Comparison of ENCODE assay signal across 20 cellular contexts in the genomic region with DNA sequence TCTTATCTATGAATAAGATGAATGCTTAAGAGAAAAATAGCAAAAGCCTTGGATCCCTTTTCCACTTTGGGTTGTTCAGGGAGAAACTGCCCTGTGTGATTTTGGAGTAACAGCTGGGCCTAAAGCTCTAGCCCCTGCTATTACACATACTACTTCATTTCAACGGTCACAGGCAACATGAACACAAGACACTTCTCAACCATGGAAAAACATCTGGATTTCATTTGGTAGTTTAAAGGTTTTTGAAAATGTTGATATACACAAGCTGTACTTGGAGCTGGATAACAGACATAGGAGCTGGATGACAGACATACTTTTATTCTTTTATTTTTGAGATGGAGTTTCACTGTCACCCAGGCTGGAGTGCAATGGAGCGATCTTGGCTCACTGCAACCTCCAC.
"Had no signal": no experiment of that assay in that cellular context is flagged by ENCODE, and none has a peak within 500 bp of the region (broad histone marks: within the 10 kb centered on the region; RNA-seq: fewer than 3 reads in every experiment).

No MANE protein-coding gene starts in this region.

- H3K27me3 Mint-ChIP-seq: activated B cell treated with CpG ODN at 0.5 μM for 24 hours; activated CD4-positive, alpha-beta memory T cell treated with anti-CD3 and anti-CD28 coated beads, Interleukin-2, amount 10 ng/mL, durations not matched to agents 7 days and 5 days; activated T-cell treated with anti-CD3 and anti-CD28 coated beads, Interleukin-2, amount 50 U/mL, for 24 hours; naive B cell; stimulated activated memory B cell treated with anti-CD40 and anti-IgM and Interleukin-4, amounts not matched to agents 10 μg/mL and 1 μg/mL and 100 μg/mL, for 72 hours had no signal

- H3K4me3 ChIP-seq: ascending aorta, breast epithelium, coronary artery, left ventricle myocardium inferior, mucosa of descending colon, sigmoid colon, upper lobe of right lung had no signal

- H3K9me3 Mint-ChIP-seq: activated CD4-positive, alpha-beta memory T cell treated with anti-CD3 and anti-CD28 coated beads, Interleukin-2, amount 10 ng/mL, durations not matched to agents 7 days and 5 days; activated naive CD4-positive, alpha-beta T cell treated with anti-CD3 and anti-CD28 coated beads for 36 hours; activated T-cell treated with anti-CD3 and anti-CD28 coated beads, Interleukin-2, amount 50 U/mL, for 24 hours had no signal

- FAIRE-seq: endometrium, frontal cortex had no signal

- H3K4me1 ChIP-seq: breast epithelium had no signal

- H3K27ac Mint-ChIP-seq: activated B cell treated with CpG ODN at 0.5 μM for 24 hours; activated CD4-positive, alpha-beta memory T cell treated with anti-CD3 and anti-CD28 coated beads, Interleukin-2, amount 10 ng/mL, durations not matched to agents 7 days and 5 days; activated naive CD4-positive, alpha-beta T cell treated with anti-CD3 and anti-CD28 coated beads for 36 hours had no signal

- H3K27me3 ChIP-seq: ascending aorta, breast epithelium, sigmoid colon, upper lobe of right lung had no signal

- ATAC-seq: mucosa of descending colon; stimulated activated memory B cell treated with anti-CD40 and anti-IgM and Interleukin-4, amounts not matched to agents 10 μg/mL and 1 μg/mL and 100 μg/mL, for 72 hours; upper lobe of right lung had no signal

- H3K4me3 Mint-ChIP-seq: activated B cell treated with CpG ODN at 0.5 μM for 24 hours; activated CD4-positive, alpha-beta memory T cell treated with anti-CD3 and anti-CD28 coated beads, Interleukin-2, amount 10 ng/mL, durations not matched to agents 7 days and 5 days; activated naive CD4-positive, alpha-beta T cell treated with anti-CD3 and anti-CD28 coated beads for 36 hours; activated T-cell treated with anti-CD3 and anti-CD28 coated beads, Interleukin-2, amount 50 U/mL, for 24 hours; stimulated activated memory B cell treated with anti-CD40 and anti-IgM and Interleukin-4, amounts not matched to agents 10 μg/mL and 1 μg/mL and 100 μg/mL, for 72 hours had no signal

- H3K9me3 ChIP-seq: ascending aorta, breast epithelium, left ventricle myocardium inferior, mucosa of descending colon, sigmoid colon, upper lobe of right lung had no signal

- H3K36me3 ChIP-seq: breast epithelium had no signal

- H3K27ac ChIP-seq: ascending aorta, breast epithelium, coronary artery, left ventricle myocardium inferior, sigmoid colon, upper lobe of right lung had no signal

- DNase-seq: activated B cell treated with CpG ODN at 0.5 μM for 24 hours; activated CD4-positive, alpha-beta memory T cell treated with anti-CD3 and anti-CD28 coated beads, Interleukin-2, amount 10 ng/mL, durations not matched to agents 7 days and 5 days; activated CD4-positive, alpha-beta T cell treated with anti-CD3 and anti-CD28 coated beads for 4 hours; activated naive CD4-positive, alpha-beta T cell treated with anti-CD3 and anti-CD28 coated beads for 36 hours; activated T-cell treated with anti-CD3 and anti-CD28 coated beads, Interleukin-2, amount 50 U/mL, for 24 hours; kidney glomerular epithelial cell; left ventricle myocardium inferior; mammary epithelial cell; mucosa of descending colon; naive B cell; posterior cingulate gyrus; sigmoid colon; stimulated activated CD4-positive, alpha-beta T cell treated with anti-CD3 and anti-CD28 coated beads, Interleukin-4, amount 100 ng/mL, for 4 hours; upper lobe of right lung had no signal
